In genomic region chr6:47438481-47439347, GRCh38 we compare ENCODE assay signal across 10 cellular contexts. TPM values are rescaled to one million over a fixed set of nuclear protein-coding genes. Genes with fewer than 3 reads are reported as not detected.
DNase-seq lines count a peak whose midpoint lies in the region; ATAC-seq lines count a peak whose summit lies in the region.
"Had no signal": no experiment of that assay in that cellular context is flagged by ENCODE, and none has a peak within 500 bp of the region (broad histone marks: within the 10 kb centered on the region; RNA-seq: fewer than 3 reads in every experiment).

No MANE protein-coding gene starts in this region.

- no peaks in the 10 kb centered on the region for H3K36me3 Mint-ChIP-seq in immature natural killer cell
- H3K36me3 Mint-ChIP-seq: activated naive CD4-positive, alpha-beta T cell treated with anti-CD3 and anti-CD28 coated beads, Interleukin-2, amount 50 U/mL, for 24 hours had no signal

- intact Hi-C loops in sciatic nerve (cut with DNase I) = no loop called here

- ATAC-seq in GM19035 (IDR thresholded peaks at IDR 0.05; ENCODE audit: unreplicated experiment) (peak; percentile 82), HG02678 (IDR thresholded peaks at IDR 0.05; ENCODE audit: unreplicated experiment) (peak; percentile 79), sciatic nerve (peak; percentile 87)

- H3K4me1 Mint-ChIP-seq in immature natural killer cell = no peaks in the 10 kb centered on the region
- H3K4me1 Mint-ChIP-seq: activated naive CD4-positive, alpha-beta T cell treated with anti-CD3 and anti-CD28 coated beads, Interleukin-2, amount 50 U/mL, for 24 hours had no signal

- H3K4me3 Mint-ChIP-seq in immature natural killer cell = no peak overlapping the region
- H3K4me3 Mint-ChIP-seq: activated naive CD4-positive, alpha-beta T cell treated with anti-CD3 and anti-CD28 coated beads, Interleukin-2, amount 50 U/mL, for 24 hours; neural crest cell; T-helper 1 cell treated with Interleukin-12 subunit alpha and Interleukin-12 subunit beta and Interleukin-4 antibody, amounts not matched to agents 30 μg/mL and 1 μg/mL, for 36 hours had no signal

- no peak overlapping the region for H3K27ac Mint-ChIP-seq in immature natural killer cell
- H3K27ac Mint-ChIP-seq: activated naive CD4-positive, alpha-beta T cell treated with anti-CD3 and anti-CD28 coated beads, Interleukin-2, amount 50 U/mL, for 24 hours; T-helper 1 cell treated with Interleukin-12 subunit alpha and Interleukin-12 subunit beta and Interleukin-4 antibody, amounts not matched to agents 30 μg/mL and 1 μg/mL, for 36 hours had no signal

- DNase-seq in Kasumi-1 (lab: John Stamatoyannopoulos, UW) (peak; percentile 50 to 52), sciatic nerve (ENCODE audit: low spot score) (no peak), glomerular visceral epithelial cell (ENCODE audit: extremely low spot score) (no peak), immature natural killer cell (no peak)
- DNase-seq in activated effector memory CD4-positive, alpha-beta T cell treated with anti-CD3 and anti-CD28 coated beads, Interleukin-2, amount 50 U/mL, for 16 hours = no peak

- H3K27me3 Mint-ChIP-seq in immature natural killer cell (ENCODE audit: low read depth in 3 of 3) = peaks cover 0 to 2% (median 0%) of the 10 kb centered on the region in 3 donors
- H3K27me3 Mint-ChIP-seq: activated naive CD4-positive, alpha-beta T cell treated with anti-CD3 and anti-CD28 coated beads, Interleukin-2, amount 50 U/mL, for 24 hours had no signal

- H3K9me3 Mint-ChIP-seq in immature natural killer cell = no peaks in the 10 kb centered on the region
- H3K9me3 Mint-ChIP-seq: activated naive CD4-positive, alpha-beta T cell treated with anti-CD3 and anti-CD28 coated beads, Interleukin-2, amount 50 U/mL, for 24 hours; T-helper 1 cell treated with Interleukin-12 subunit alpha and Interleukin-12 subunit beta and Interleukin-4 antibody, amounts not matched to agents 30 μg/mL and 1 μg/mL, for 36 hours had no signal

RNA-seq across cellular contexts. Expression of gene CD2AP, which starts 38.9 kb away (rescaled TPM):
- total RNA-seq in sciatic nerve = 27.5 TPM
- polyA plus RNA-seq in immature natural killer cell = 10 to 100 TPM in 1 of 3 donors, 1 to 10 TPM in 2; 2.4 to 10.7 (median 5.9) TPM

Comparison
In these comparisons a context has a peak if more than half of its experiments do, and no peak if none do; other contexts are left out.
1. DNase-seq: peak in Kasumi-1 (2 of 2); none in sciatic nerve (single experiment), activated effector memory CD4-positive, alpha-beta T cell treated with anti-CD3 and anti-CD28 coated beads, Interleukin-2, amount 50 U/mL, for 16 hours (single experiment), glomerular visceral epithelial cell (single experiment) and immature natural killer cell (0 of 3).
2. Peak in every context shown above with its lines, with median percentiles within 50 percentile points of each other: ATAC-seq.